27 cellular contexts compared by ENCODE assay signal in the genomic region with DNA sequence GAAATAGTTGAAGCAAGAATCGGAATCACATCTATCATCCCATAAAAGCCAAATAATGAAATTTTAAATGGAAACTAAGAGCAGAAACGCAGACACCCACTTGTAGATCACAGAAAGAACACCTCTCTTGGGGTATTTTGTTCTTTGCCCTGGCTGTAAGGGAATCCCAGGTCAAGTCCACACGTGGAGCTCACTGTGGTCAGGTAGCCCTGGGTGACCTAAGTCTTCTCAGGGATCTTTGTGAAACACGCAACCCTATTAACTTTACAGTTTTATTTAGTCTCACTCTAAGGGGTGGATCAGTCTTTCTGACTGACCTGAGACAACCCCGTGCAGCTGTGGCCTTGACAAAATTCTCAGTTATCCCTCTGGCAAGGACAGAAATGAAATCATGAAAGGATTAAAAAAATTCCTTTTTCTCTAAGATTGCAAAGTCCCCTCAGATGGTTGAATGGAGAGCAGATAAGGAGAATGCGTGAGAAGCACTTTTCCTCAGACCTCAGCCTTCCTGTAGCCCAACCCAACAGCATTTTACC.
"Had no signal": no experiment of that assay in that cellular context is flagged by ENCODE, and none has a peak within 500 bp of the region (broad histone marks: within the 10 kb centered on the region; RNA-seq: fewer than 3 reads in every experiment).

No MANE protein-coding gene starts in this region.

- H2AFZ ChIP-seq: neural progenitor cell, parathyroid adenoma had no signal

- H3K4me3 ChIP-seq: dorsolateral prefrontal cortex, mucosa of descending colon, neural progenitor cell, thoracic aorta, tibial nerve, upper lobe of left lung had no signal

- H3K27ac Mint-ChIP-seq: immature natural killer cell; mesothelial cell of epicardium; naive thymus-derived CD4-positive, alpha-beta T cell; nephron; neural progenitor cell; progenitor cell of endocrine pancreas; stimulated activated memory B cell treated with anti-CD40 and anti-IgM and Interleukin-4, amounts not matched to agents 10 μg/mL and 1 μg/mL and 100 μg/mL, for 72 hours had no signal

- H3K9ac ChIP-seq: neural progenitor cell, parathyroid adenoma had no signal

- H3K36me3 ChIP-seq: neural progenitor cell, thoracic aorta, tibial nerve, upper lobe of left lung had no signal

- H3K79me2 ChIP-seq: parathyroid adenoma had no signal

- DNase-seq: dorsolateral prefrontal cortex; effector CD4-positive, alpha-beta T cell; hypothalamus; immature natural killer cell; islet precursor cell; kidney glomerular epithelial cell; mesenchymal stem cell; mucosa of descending colon; naive thymus-derived CD4-positive, alpha-beta T cell; stimulated activated CD4-positive, alpha-beta T cell treated with anti-CD3 and anti-CD28 coated beads, Interleukin-4, amount 100 ng/mL, for 4 hours; stimulated activated naive CD8-positive, alpha-beta T cell treated with anti-CD3 and anti-CD28 coated beads, Interleukin-15, Interleukin-2, amounts not matched to agents 100 U/mL and 50 U/mL, for 24 hours; substantia nigra; upper lobe of left lung had no signal

- H3K9me3 ChIP-seq: mucosa of descending colon, thoracic aorta, upper lobe of left lung had no signal

- H3K9me3 Mint-ChIP-seq: immature natural killer cell had no signal

- ATAC-seq: esophagus mucosa; mucosa of descending colon; naive thymus-derived CD4-positive, alpha-beta T cell; sciatic nerve; stimulated activated memory B cell treated with anti-CD40 and anti-IgM and Interleukin-4, amounts not matched to agents 10 μg/mL and 1 μg/mL and 100 μg/mL, for 72 hours; stimulated activated naive CD8-positive, alpha-beta T cell treated with anti-CD3 and anti-CD28 coated beads, Interleukin-15, Interleukin-2, amounts not matched to agents 100 U/mL and 50 U/mL, for 24 hours had no signal

- H3K4me3 Mint-ChIP-seq: immature natural killer cell; mesothelial cell of epicardium; naive thymus-derived CD4-positive, alpha-beta T cell; nephron; neural progenitor cell; stimulated activated memory B cell treated with anti-CD40 and anti-IgM and Interleukin-4, amounts not matched to agents 10 μg/mL and 1 μg/mL and 100 μg/mL, for 72 hours had no signal

- H3K36me3 Mint-ChIP-seq: naive thymus-derived CD4-positive, alpha-beta T cell; neural progenitor cell; stimulated activated memory B cell treated with anti-CD40 and anti-IgM and Interleukin-4, amounts not matched to agents 10 μg/mL and 1 μg/mL and 100 μg/mL, for 72 hours had no signal

- H3K4me1 ChIP-seq: neural progenitor cell, parathyroid adenoma, tibial nerve, upper lobe of left lung had no signal

- H3K4me1 Mint-ChIP-seq: immature natural killer cell; mesothelial cell of epicardium; naive thymus-derived CD4-positive, alpha-beta T cell; neural progenitor cell; stimulated activated memory B cell treated with anti-CD40 and anti-IgM and Interleukin-4, amounts not matched to agents 10 μg/mL and 1 μg/mL and 100 μg/mL, for 72 hours had no signal

- H3K27me3 ChIP-seq: neural progenitor cell, tibial nerve, upper lobe of left lung had no signal

- H3K27ac ChIP-seq: dorsolateral prefrontal cortex, epithelial cell of prostate, neural progenitor cell, parathyroid adenoma, thoracic aorta, tibial nerve, upper lobe of left lung had no signal

- FAIRE-seq: colon, frontal cortex, urothelium cell line had no signal

- H3K4me2 ChIP-seq: neural progenitor cell had no signal
